In genomic region chr22:49373801-49374226, GRCh38 we compare ENCODE assay signal across 18 cellular contexts.
DNase-seq lines count a peak whose midpoint lies in the region; ATAC-seq and TF ChIP-seq lines count a peak whose summit lies in the region.
"Had no signal": no experiment of that assay in that cellular context is flagged by ENCODE, and none has a peak within 500 bp of the region (broad histone marks: within the 10 kb centered on the region; RNA-seq: fewer than 3 reads in every experiment).

No MANE protein-coding gene starts in this region.

- H3K36me3 ChIP-seq in heart left ventricle (no peaks in the 10 kb centered on the region), endodermal cell (ENCODE audit: control insufficient read depth, insufficient read depth, low read length) (no peaks in the 10 kb centered on the region)

- H3K4me1 Mint-ChIP-seq in endodermal cell, result peaks cover 5% of the 10 kb centered on the region

- DNase-seq in cardiac septum (ENCODE audit: low spot score) (peak; percentile 46), heart left ventricle (no peak), endodermal cell (peak; percentile 38), mucosa of gallbladder (ENCODE audit: low spot score) (peak; percentile 5), ureter (ENCODE audit: low spot score) (peak; percentile 30)
- no peak for DNase-seq in activated naive CD4-positive, alpha-beta T cell treated with Interleukin-2 at 50 U/mL for 16 hours
- DNase-seq in stimulated activated CD8-positive, alpha-beta memory T cell treated with anti-CD3 and anti-CD28 coated beads, Interleukin-4, amount 100 ng/mL, for 48 hours, result no peak
- DNase-seq: C1 segment of cervical spinal cord, DMS 273 treated with DMSO at 0.1 percent for 48 hours, GF-D8, NCI-H1417, NCI-H1930, NCI-H2171, NCI-H446 had no signal

- ATAC-seq in heart left ventricle, result no peak
- no peak for ATAC-seq in HG02571 (IDR thresholded peaks at IDR 0.05; ENCODE audit: unreplicated experiment)
- ATAC-seq: A549, K562 had no signal

- H3K9me3 ChIP-seq in heart left ventricle, result no peaks in the 10 kb centered on the region
- no peaks in the 10 kb centered on the region for H3K9me3 ChIP-seq in endodermal cell (ENCODE audit: control insufficient read depth, low read length)
- H3K9me3 ChIP-seq: A549 had no signal

- intact Hi-C loops in cardiac septum (cut with DNase I), result no loop called here
- intact Hi-C loops in heart left ventricle (cut with DNase I), result no loop called here

- H3K27ac ChIP-seq in heart left ventricle (no peak overlapping the region), endodermal cell (ENCODE audit: low read depth, low read length) (no peak overlapping the region)
- H3K27ac ChIP-seq: A549, RWPE1 had no signal

- H3K9me3 Mint-ChIP-seq in endodermal cell, result no peaks in the 10 kb centered on the region

- no peak for TF ChIP-seq CTCF in heart left ventricle (IDR thresholded peaks at IDR 0.05)
- TF ChIP-seq CTCF in endodermal cell (conservative IDR thresholded peaks at IDR 0.05), result no peak

- no peak overlapping the region for H3K27ac Mint-ChIP-seq in endodermal cell

- no peak overlapping the region for H3K9ac ChIP-seq in endodermal cell (ENCODE audit: extremely low read depth, low read length, poor library complexity, severe bottlenecking)

- H3K27me3 Mint-ChIP-seq in endodermal cell (ENCODE audit: insufficient read depth), result no peaks in the 10 kb centered on the region

- 71 to 77% (median 74%) methylated on average over 15 to 17 of the region's 17 CpGs for WGBS in heart left ventricle, 4 donors
- 92 to 94% methylated on average over 8 to 17 of the region's 17 CpGs for WGBS in endodermal cell (ENCODE audit: insufficient coverage in 1 of 2, insufficient read length in 1 of 2), 2 experiments

- no peak overlapping the region for H3K4me3 ChIP-seq in heart left ventricle
- no peak overlapping the region for H3K4me3 ChIP-seq in endodermal cell (ENCODE audit: low read length)
- H3K4me3 ChIP-seq: A549, K562 had no signal

- no peaks in the 10 kb centered on the region for H3K36me3 Mint-ChIP-seq in endodermal cell (ENCODE audit: low read depth)

- no peak overlapping the region for H3K4me3 Mint-ChIP-seq in endodermal cell

- peaks cover 0 to 45% (median 9%) of the 10 kb centered on the region in 9 donors for H3K27me3 ChIP-seq in heart left ventricle
- no peaks in the 10 kb centered on the region for H3K27me3 ChIP-seq in endodermal cell (ENCODE audit: control insufficient read depth, insufficient read depth, low read length, poor library complexity, severe bottlenecking)

- H3K4me1 ChIP-seq in heart left ventricle (no peaks in the 10 kb centered on the region), endodermal cell (ENCODE audit: control insufficient read depth, insufficient read depth, low read length) (no peaks in the 10 kb centered on the region)

- no peak for TF ChIP-seq POLR2A in heart left ventricle (IDR thresholded peaks at IDR 0.05)

Comparison
In these comparisons a context has a peak if more than half of its experiments do, and no peak if none do; other contexts are left out.
1. DNase-seq: peak in cardiac septum (single experiment), endodermal cell (single experiment), mucosa of gallbladder (single experiment) and ureter (single experiment); none in heart left ventricle (0 of 5), activated naive CD4-positive, alpha-beta T cell treated with Interleukin-2 at 50 U/mL for 16 hours (single experiment) and stimulated activated CD8-positive, alpha-beta memory T cell treated with anti-CD3 and anti-CD28 coated beads, Interleukin-4, amount 100 ng/mL, for 48 hours (single experiment).